ENCODE assay signal across 31 cellular contexts in the genomic region with DNA sequence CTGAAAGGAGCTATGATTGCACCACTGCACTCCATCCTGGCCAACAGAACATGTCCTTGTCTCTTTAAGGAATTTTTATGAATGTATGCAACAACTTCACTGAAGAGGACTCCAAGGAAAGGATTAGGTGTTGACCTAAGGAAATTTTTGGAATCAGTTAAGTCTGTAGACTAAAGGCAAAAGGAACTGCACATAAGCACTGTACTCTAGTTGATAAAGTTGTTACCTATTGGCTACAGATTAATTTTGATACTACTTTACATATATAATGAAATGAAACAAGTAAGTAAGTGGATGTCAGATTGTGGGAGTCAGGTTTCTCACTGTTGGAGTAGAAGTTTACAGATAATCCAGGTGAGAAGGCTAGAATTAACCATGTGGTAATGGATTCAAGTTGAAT. TPM values are rescaled to one million over a fixed set of nuclear protein-coding genes. Genes with fewer than 3 reads are reported as not detected.
DNase-seq lines count a peak whose midpoint lies in the region; ATAC-seq, FAIRE-seq and TF ChIP-seq lines count a peak whose summit lies in the region.
"Had no signal": no experiment of that assay in that cellular context is flagged by ENCODE, and none has a peak within 500 bp of the region (broad histone marks: within the 10 kb centered on the region; RNA-seq: fewer than 3 reads in every experiment).

No MANE protein-coding gene starts in this region.

- ATAC-seq in HepG2 (no peak), right lobe of liver (no peak), left lung (no peak)
- ATAC-seq: A549; CD8-positive, alpha-beta T cell had no signal

- no peak for TF ChIP-seq RAD21 in HepG2 (CRISPR knock-in tag; IDR thresholded peaks at IDR 0.05)

- TF ChIP-seq POLR2A in HepG2 (IDR thresholded peaks at IDR 0.05; ENCODE audit: insufficient read depth in 1 of 2, low read depth in 2 of 2, low read length in 2 of 2), result no peak
- no peak for TF ChIP-seq POLR2A in right lobe of liver (IDR thresholded peaks at IDR 0.05)

- H3K27me3 ChIP-seq in HepG2 (ENCODE audit: control insufficient read depth in 1 of 2, insufficient read depth in 2 of 2, low read length in 2 of 2) (no peaks in the 10 kb centered on the region), right lobe of liver (no peaks in the 10 kb centered on the region), left lung (no peaks in the 10 kb centered on the region)
- H3K27me3 ChIP-seq: BLaER1; BLaER1 treated with 17β-estradiol and CSF1 and Interleukin-3, amounts not matched to agents 10 nM and 100 nM had no signal

- in situ Hi-C loops in HepG2 (cut with HindIII; ENCODE audit: extremely low pct_ligation_motif_present, low pct_unique_long_range_greater_than_20kb), result no loop called here

- TF ChIP-seq EP300 in HepG2 (IDR thresholded peaks at IDR 0.05; ENCODE audit: low read depth in 2 of 2, low read length in 2 of 2) (no peak), HepG2 (CRISPR knock-in tag; IDR thresholded peaks at IDR 0.05; ENCODE audit: borderline replicate concordance) (no peak)

- H2AFZ ChIP-seq in HepG2 (ENCODE audit: low read length), result no peak overlapping the region

- no peaks in the 10 kb centered on the region for H4K20me1 ChIP-seq in HepG2 (ENCODE audit: insufficient read depth, low read length)
- H4K20me1 ChIP-seq: BLaER1; BLaER1 treated with 17β-estradiol and CSF1 and Interleukin-3, amounts not matched to agents 10 nM and 100 nM had no signal

- H3K9me3 ChIP-seq in HepG2 (ENCODE audit: low read length) (no peaks in the 10 kb centered on the region), right lobe of liver (peaks cover 0 to 6% (median 0%) of the 10 kb centered on the region in 4 donors), HEK293 (ENCODE audit: control insufficient read depth, insufficient read depth, low read depth, low read length) (no peaks in the 10 kb centered on the region), left lung (peaks cover 0 to 16% of the 10 kb centered on the region in 2 donors)
- H3K9me3 ChIP-seq: A549, BE2C had no signal

- POLR2A ChIA-PET in HepG2 (lab: Yijun Ruan, JAX), result no interaction called here
- POLR2A ChIA-PET in HEK293 (lab: Yijun Ruan, JAX), result no interaction called here

- FAIRE-seq in HepG2 (lab: Jason Lieb, UNC), result no peak
- FAIRE-seq: A204.1, A549, D721Med had no signal

- H3K79me2 ChIP-seq in HepG2 (ENCODE audit: insufficient read depth, low read length), result no peaks in the 10 kb centered on the region

- TF ChIP-seq CTCF in HepG2 (CRISPR knock-in tag; IDR thresholded peaks at IDR 0.05), result no peak
- no peak for TF ChIP-seq CTCF in right lobe of liver (IDR thresholded peaks at IDR 0.05)
- TF ChIP-seq CTCF in HEK293 (tag by site-specific recombination; IDR thresholded peaks at IDR 0.05), result no peak
- no peak for TF ChIP-seq CTCF in left lung (IDR thresholded peaks at IDR 0.05)

- no peaks in the 10 kb centered on the region for H3K36me3 ChIP-seq in HepG2 (replicated peaks in 1 of 2; ENCODE audit: control insufficient read depth in 1 of 2, insufficient read depth in 2 of 2, low read length in 2 of 2)
- H3K36me3 ChIP-seq in right lobe of liver, result no peaks in the 10 kb centered on the region
- H3K36me3 ChIP-seq in HEK293 (ENCODE audit: control insufficient read depth in 2 of 2, insufficient read depth in 1 of 2, low read length in 2 of 2), result no peaks in the 10 kb centered on the region
- H3K36me3 ChIP-seq in left lung, result no peaks in the 10 kb centered on the region
- H3K36me3 ChIP-seq: BE2C; BLaER1; BLaER1 treated with 17β-estradiol and CSF1 and Interleukin-3, amounts not matched to agents 10 nM and 100 nM had no signal

- no peak overlapping the region for H3K9ac ChIP-seq in HepG2 (ENCODE audit: insufficient read depth, low read depth, low read length)
- H3K9ac ChIP-seq: BLaER1; BLaER1 treated with 17β-estradiol and CSF1 and Interleukin-3, amounts not matched to agents 10 nM and 100 nM had no signal

- CTCF ChIA-PET in HepG2 (lab: Yijun Ruan, JAX; ENCODE audit: low intra/inter-chr PET ratio, low total read pairs) (no interaction called here), HEK293 (lab: Yijun Ruan, JAX) (no interaction called here)

- no TSS peak for BruUV-seq in HepG2 (replicated peaks; lab: Mats Ljungman, UMichigan)

- H3K27ac ChIP-seq in HepG2 (ENCODE audit: extremely low read length, insufficient read depth, low read length), result no peak overlapping the region
- no peak overlapping the region for H3K27ac ChIP-seq in right lobe of liver
- no peak overlapping the region for H3K27ac ChIP-seq in HEK293 (ENCODE audit: extremely low read depth, low read depth, low read length)
- H3K27ac ChIP-seq in left lung, result no peak overlapping the region
- H3K27ac ChIP-seq: 22Rv1; A549; BLaER1; BLaER1 treated with 17β-estradiol and CSF1 and Interleukin-3, amounts not matched to agents 10 nM and 100 nM; C4-2B had no signal

- DNase-seq in HepG2 (ENCODE audit: low spot score), result no peak
- no peak for DNase-seq in right lobe of liver
- DNase-seq in left lung, result no peak
- DNase-seq: 8988T; ACHN; AML-193; BE2C; C1 segment of cervical spinal cord; Caco-2; Calu3; CD4-positive, alpha-beta memory T cell; CD4-positive, alpha-beta T cell; CD4-positive, CD25-positive, alpha-beta regulatory T cell; CD8-positive, alpha-beta memory T cell; CD8-positive, alpha-beta T cell; COR-L47; DMS 273 treated with DMSO at 0.1 percent for 48 hours; DMS153; DMS53; DMS79; DMS79 treated with DMSO at 0.1 percent for 48 hours; DND-41; EL had no signal

- H3K4me2 ChIP-seq in HepG2 (ENCODE audit: low read depth, low read length), result no peak overlapping the region
- H3K4me2 ChIP-seq: A549; BLaER1; BLaER1 treated with 17β-estradiol and CSF1 and Interleukin-3, amounts not matched to agents 10 nM and 100 nM had no signal

- H3K4me1 ChIP-seq in HepG2 (ENCODE audit: insufficient read depth, low read length), result peaks cover 11% of the 10 kb centered on the region
- H3K4me1 ChIP-seq in right lobe of liver, result peaks cover 0 to 10% (median 2%) of the 10 kb centered on the region in 4 donors
- H3K4me1 ChIP-seq in HEK293 (ENCODE audit: control insufficient read depth, insufficient read depth, low read length), result no peaks in the 10 kb centered on the region
- no peaks in the 10 kb centered on the region for H3K4me1 ChIP-seq in left lung
- H3K4me1 ChIP-seq: A549; BE2C; BLaER1; BLaER1 treated with 17β-estradiol and CSF1 and Interleukin-3, amounts not matched to agents 10 nM and 100 nM; Caco-2 had no signal

- intact Hi-C loops in HepG2 (cut with micrococcal nuclease; ENCODE audit: unreplicated experiment) (no loop called here), right lobe of liver (cut with DNase I) (no loop called here), left lung (cut with DNase I) (no loop called here)

- H3K4me3 ChIP-seq in HepG2 (replicated peaks in 1 of 3; ENCODE audit: insufficient read depth in 1 of 3, low read depth in 2 of 3, low read length in 3 of 3) (no peak overlapping the region), right lobe of liver (no peak overlapping the region), HEK293 (ENCODE audit: low read depth, low read length) (no peak overlapping the region), left lung (no peak overlapping the region)
- H3K4me3 ChIP-seq: A549; BLaER1; BLaER1 treated with 17β-estradiol and CSF1 and Interleukin-3, amounts not matched to agents 10 nM and 100 nM had no signal

RNA-seq across cellular contexts. Expression of gene TUG1, which starts 36.5 kb away (rescaled TPM):
- total RNA-seq in HepG2 (2016; rRNA removed; fragmentation: Illumina TruSeq; extraction: Trizol), result 32.8 and 35.2 TPM in 2 replicates
- total RNA-seq in HepG2 (2016; cell fraction: cytosol; rRNA removed; fragmentation: Illumina TruSeq; extraction: Trizol; ENCODE audit: low read depth), result 5.6 TPM in 2 replicates
- total RNA-seq in HepG2 (2016; cell fraction: insoluble cytoplasmic fraction; rRNA removed; fragmentation: Illumina TruSeq; extraction: Trizol), result 29.2 and 33.7 TPM in 2 replicates
- total RNA-seq in HepG2 (2016; cell fraction: membrane; rRNA removed; fragmentation: Illumina TruSeq; extraction: Trizol), result 14.7 and 16.1 TPM in 2 replicates
- total RNA-seq in HepG2 (2016; cell fraction: nucleus; rRNA removed; fragmentation: Illumina TruSeq; extraction: Trizol), result 83.8 and 92.0 TPM in 2 replicates
- polyA plus RNA-seq in HepG2 (2011; rRNA removed), result 101 and 122 TPM in 2 replicates
- polyA plus RNA-seq in HepG2 (2011; cell fraction: cytosol; rRNA removed), result 31.0 and 49.1 TPM in 2 replicates
- polyA plus RNA-seq in HepG2 (2011; cell fraction: nucleus; rRNA removed), result 221 and 244 TPM in 2 replicates
- polyA plus RNA-seq in HepG2 (2012), result 49.1 and 54.7 TPM in 2 replicates
- 2.9 and 3.1 TPM in 2 replicates for polyA plus RNA-seq in HepG2 (2016; cell fraction: cytosol; fragmentation: Illumina TruSeq; extraction: Trizol; ENCODE audit: low read depth)
- polyA plus RNA-seq in HepG2 (2016; cell fraction: insoluble cytoplasmic fraction; fragmentation: Illumina TruSeq; extraction: Trizol; ENCODE audit: low read depth), result 37.7 TPM in 2 replicates
- polyA plus RNA-seq in HepG2 (2016; cell fraction: membrane; fragmentation: Illumina TruSeq; extraction: Trizol; ENCODE audit: low read depth), result 8.1 and 9.1 TPM in 2 replicates
- polyA plus RNA-seq in HepG2 (2016; cell fraction: nucleus; fragmentation: Illumina TruSeq; extraction: Trizol; ENCODE audit: insufficient read depth, low read depth), result 201 TPM in 2 replicates
- 56.5 and 73.9 TPM in 2 replicates for polyA minus RNA-seq in HepG2 (2011; rRNA and poly(A)+ RNA removed; ENCODE audit: low replicate concordance)
- polyA minus RNA-seq in HepG2 (2011; cell fraction: cytosol; rRNA and poly(A)+ RNA removed), result 31.0 and 37.3 TPM in 2 replicates
- polyA minus RNA-seq in HepG2 (2011; cell fraction: nucleus; rRNA and poly(A)+ RNA removed), result 167 and 186 TPM in 2 replicates
- 10 to 100 TPM; 20.0 to 28.1 (median 22.7) TPM for total RNA-seq in right lobe of liver
- 10 to 100 TPM; 56.4 to 78.0 TPM for total RNA-seq in left lung

RNA-seq across cellular contexts. Expression of gene MORC2, which starts 37.0 kb away (rescaled TPM):
- total RNA-seq in HepG2 (2016; rRNA removed; fragmentation: Illumina TruSeq; extraction: Trizol) (18.3 and 28.2 TPM in 2 replicates), right lobe of liver (10 to 100 TPM in 3 of 6 experiments, 1 to 10 TPM in 3; 7.0 to 15.6 (median 10.8) TPM), left lung (10 to 100 TPM; 24.7 to 29.8 TPM)
- 3.4 and 4.3 TPM in 2 replicates for total RNA-seq in HepG2 (2016; cell fraction: cytosol; rRNA removed; fragmentation: Illumina TruSeq; extraction: Trizol; ENCODE audit: low read depth)
- total RNA-seq in HepG2 (2016; cell fraction: insoluble cytoplasmic fraction; rRNA removed; fragmentation: Illumina TruSeq; extraction: Trizol), result 18.9 and 25.4 TPM in 2 replicates
- total RNA-seq in HepG2 (2016; cell fraction: membrane; rRNA removed; fragmentation: Illumina TruSeq; extraction: Trizol), result 10.0 and 14.7 TPM in 2 replicates
- total RNA-seq in HepG2 (2016; cell fraction: nucleus; rRNA removed; fragmentation: Illumina TruSeq; extraction: Trizol), result 27.6 and 33.4 TPM in 2 replicates
- 11.9 and 17.8 TPM in 2 replicates for polyA plus RNA-seq in HepG2 (2011; rRNA removed)
- 6.2 and 6.3 TPM in 2 replicates for polyA plus RNA-seq in HepG2 (2011; cell fraction: cytosol; rRNA removed)
- 24.9 and 45.2 TPM in 2 replicates for polyA plus RNA-seq in HepG2 (2011; cell fraction: nucleus; rRNA removed)
- polyA plus RNA-seq in HepG2 (2012), result 25.4 and 32.4 TPM in 2 replicates
- 1.6 and 2.2 TPM in 2 replicates for polyA plus RNA-seq in HepG2 (2016; cell fraction: cytosol; fragmentation: Illumina TruSeq; extraction: Trizol; ENCODE audit: low read depth)
- 25.6 and 32.0 TPM in 2 replicates for polyA plus RNA-seq in HepG2 (2016; cell fraction: insoluble cytoplasmic fraction; fragmentation: Illumina TruSeq; extraction: Trizol; ENCODE audit: low read depth)
- polyA plus RNA-seq in HepG2 (2016; cell fraction: membrane; fragmentation: Illumina TruSeq; extraction: Trizol; ENCODE audit: low read depth), result 5.2 and 5.5 TPM in 2 replicates
- polyA plus RNA-seq in HepG2 (2016; cell fraction: nucleus; fragmentation: Illumina TruSeq; extraction: Trizol; ENCODE audit: insufficient read depth, low read depth), result 67.7 and 78.0 TPM in 2 replicates
- polyA minus RNA-seq in HepG2 (2011; rRNA and poly(A)+ RNA removed; ENCODE audit: low replicate concordance), result 30.7 and 35.6 TPM in 2 replicates
- 18.7 and 21.0 TPM in 2 replicates for polyA minus RNA-seq in HepG2 (2011; cell fraction: cytosol; rRNA and poly(A)+ RNA removed)
- 26.3 and 32.9 TPM in 2 replicates for polyA minus RNA-seq in HepG2 (2011; cell fraction: nucleus; rRNA and poly(A)+ RNA removed)

Comparison
In these comparisons a context has a peak if more than half of its experiments do, and no peak if none do; other contexts are left out.
1. Of the 63 proteins assayed by ChIP-seq in both HepG2 and HEK293: peak only in HepG2: none; only in HEK293: SETDB1; in both: none; in neither: 62.